ENCODE assay signal across 14 cellular contexts in the genomic region with DNA sequence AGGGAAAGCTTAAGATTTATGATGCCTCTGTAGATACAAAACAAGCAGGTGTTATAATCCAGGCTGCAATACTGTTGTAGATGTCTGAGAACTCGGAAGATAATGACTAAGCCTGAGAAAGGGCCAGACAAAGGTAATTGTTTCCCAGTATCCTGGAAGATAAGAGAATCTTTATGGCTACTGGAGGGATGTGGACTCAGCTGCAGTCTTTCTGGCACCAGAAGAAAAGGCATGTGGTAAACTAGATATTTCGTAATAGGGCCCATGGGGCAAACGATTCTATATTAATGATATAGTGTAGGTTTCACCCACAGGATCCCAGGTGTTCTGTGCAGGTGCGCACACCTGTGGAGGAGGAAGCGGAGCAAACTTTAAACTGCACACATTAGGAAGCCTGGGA. TPM values are rescaled to one million over a fixed set of nuclear protein-coding genes. Genes with fewer than 3 reads are reported as not detected.
A peak's percentile ranks its signal among the peaks of the same experiment; 100 is the strongest.
DNase-seq lines count a peak whose midpoint lies in the region; ATAC-seq and TF ChIP-seq lines count a peak whose summit lies in the region.
"Had no signal": no experiment of that assay in that cellular context is flagged by ENCODE, and none has a peak within 500 bp of the region (broad histone marks: within the 10 kb centered on the region; RNA-seq: fewer than 3 reads in every experiment).

No MANE protein-coding gene starts in this region.

- H3K27me3 Mint-ChIP-seq in T-cell: no peaks in the 10 kb centered on the region
- H3K27me3 Mint-ChIP-seq: memory B cell had no signal

- no peaks in the 10 kb centered on the region for H3K9me3 ChIP-seq in stomach
- H3K9me3 ChIP-seq: adrenal gland, psoas muscle had no signal

- ATAC-seq in GM18909 (IDR thresholded peaks at IDR 0.05; ENCODE audit: poor library complexity, unreplicated experiment): no peak
- no peak for ATAC-seq in T-cell (replicated peaks in 1 of 4)
- ATAC-seq: psoas muscle had no signal

- H3K27me3 ChIP-seq in stomach: no peaks in the 10 kb centered on the region
- H3K27me3 ChIP-seq: adrenal gland, heart right ventricle had no signal

- peaks cover 3% of the 10 kb centered on the region for H3K36me3 Mint-ChIP-seq in T-cell
- H3K36me3 Mint-ChIP-seq: memory B cell had no signal

- TF ChIP-seq CTCF in cardiac fibroblast (IDR thresholded peaks at IDR 0.05; ENCODE audit: low read depth, low read length) (no peak), stomach (IDR thresholded peaks at IDR 0.05) (no peak)

- H3K27ac Mint-ChIP-seq in T-cell: no peak overlapping the region
- H3K27ac Mint-ChIP-seq: memory B cell had no signal

- H3K27ac ChIP-seq in stomach: no peak overlapping the region
- H3K27ac ChIP-seq: adrenal gland, heart right ventricle, psoas muscle had no signal

- POLR2A ChIA-PET in T-cell (lab: Charles Lee): no interaction called here

- DNase-seq in NCI-H748 (lab: John Stamatoyannopoulos, UW; ENCODE audit: unreplicated experiment) (peak; percentile 9), NCI-H748 treated with DMSO at 0.1 percent for 48 hours (lab: John Stamatoyannopoulos, UW) (no peak), NCI-H2107 (lab: John Stamatoyannopoulos, UW) (peak; percentile 75), cardiac fibroblast (ENCODE audit: low read depth in 2 of 2) (peak; percentile 26 to 51), stomach (peak; percentile 37), MV-4-11 (lab: John Stamatoyannopoulos, UW) (no peak), T-cell (no peak)
- DNase-seq: adrenal gland; GDM1; heart right ventricle; psoas muscle; stimulated activated CD4-positive, alpha-beta T cell treated with anti-CD3 and anti-CD28 coated beads, Interleukin-4, amount 100 ng/mL, for 4 hours had no signal

- H3K4me3 ChIP-seq in cardiac fibroblast (replicated peaks in 1 of 2; ENCODE audit: low read depth in 2 of 2, low read length in 2 of 2) (no peak overlapping the region), stomach (no peak overlapping the region)
- H3K4me3 ChIP-seq: adrenal gland, heart right ventricle, psoas muscle had no signal

- no peak overlapping the region for H3K4me3 Mint-ChIP-seq in T-cell
- H3K4me3 Mint-ChIP-seq: memory B cell had no signal

- 34 to 65% (median 44%) methylated on average over 5 of the region's 5 CpGs for whole genome bisulfite sequencing in stomach, 5 donors

- peaks cover 4 to 18% (median 10%) of the 10 kb centered on the region in 4 donors for H3K4me1 ChIP-seq in stomach
- H3K4me1 ChIP-seq: adrenal gland had no signal

- H3K4me1 Mint-ChIP-seq in T-cell: no peaks in the 10 kb centered on the region
- H3K4me1 Mint-ChIP-seq: memory B cell had no signal

- H3K9me3 Mint-ChIP-seq in T-cell: peaks cover 0 to 11% (median 0%) of the 10 kb centered on the region in 3 donors

- TF ChIP-seq POLR2A in stomach (IDR thresholded peaks at IDR 0.05): no peak

- no peaks in the 10 kb centered on the region for H3K36me3 ChIP-seq in stomach
- H3K36me3 ChIP-seq: adrenal gland, heart right ventricle had no signal

- intact Hi-C loops in stomach (cut with DNase I; ENCODE audit: low total_unique reads): no loop called here

- TF ChIP-seq EP300 in stomach (IDR thresholded peaks at IDR 0.05): no peak

- CTCF ChIA-PET in T-cell (lab: Charles Lee): interaction anchor here in 1 of 2 donors (0.6 to 0.8 kb wide), 2 partner anchors 177 to 343 kb away, joined by 3 to 8 read pairs; no protein-coding TSS in a partner anchor

RNA-seq across cellular contexts. Expression of a gene that starts 9.2 kb away (rescaled TPM):
- total RNA-seq in stomach (100 to 1,000 TPM in 1 of 5 donors, 10 to 100 TPM in 2, 1 to 10 TPM in 1, under 1 TPM in 1; 0.29 to 119 (median 21.0) TPM), T-cell (1 to 10 TPM in 4 of 5 donors, under 1 TPM in 1; 0.82 to 4.7 (median 3.8) TPM)
- polyA plus RNA-seq in stomach: 1 to 10 TPM; 1.9 to 5.4 (median 4.4) TPM

RNA-seq across cellular contexts. Expression of a gene that starts 36.9 kb away (rescaled TPM):
- total RNA-seq in stomach (100 to 1,000 TPM in 1 of 5 donors, 10 to 100 TPM in 3, 1 to 10 TPM in 1; 9.6 to 108 (median 21.4) TPM), T-cell (100 to 1,000 TPM in 2 of 5 donors, 10 to 100 TPM in 3; 60.4 to 141 (median 69.8) TPM)
- polyA plus RNA-seq in stomach: 10 to 100 TPM; 31.0 to 37.9 (median 32.6) TPM

RNA-seq across cellular contexts. Expression of a gene that starts 59.1 kb away (rescaled TPM):
- total RNA-seq in stomach (10 to 100 TPM; 22.9 to 60.8 (median 40.0) TPM), T-cell (100 to 1,000 TPM; 170 to 246 (median 188) TPM)
- 10 to 100 TPM; 17.7 to 27.6 (median 24.7) TPM for polyA plus RNA-seq in stomach

Comparison
In these comparisons a context has a peak if more than half of its experiments do, and no peak if none do; other contexts are left out.
1. DNase-seq: peak in NCI-H748 (single experiment), NCI-H2107 (single experiment), cardiac fibroblast (2 of 2) and stomach (single experiment); none in NCI-H748 treated with DMSO at 0.1 percent for 48 hours (single experiment), MV-4-11 (single experiment) and T-cell (0 of 34).